Comparison of ENCODE assay signal across 23 cellular contexts in the genomic region with DNA sequence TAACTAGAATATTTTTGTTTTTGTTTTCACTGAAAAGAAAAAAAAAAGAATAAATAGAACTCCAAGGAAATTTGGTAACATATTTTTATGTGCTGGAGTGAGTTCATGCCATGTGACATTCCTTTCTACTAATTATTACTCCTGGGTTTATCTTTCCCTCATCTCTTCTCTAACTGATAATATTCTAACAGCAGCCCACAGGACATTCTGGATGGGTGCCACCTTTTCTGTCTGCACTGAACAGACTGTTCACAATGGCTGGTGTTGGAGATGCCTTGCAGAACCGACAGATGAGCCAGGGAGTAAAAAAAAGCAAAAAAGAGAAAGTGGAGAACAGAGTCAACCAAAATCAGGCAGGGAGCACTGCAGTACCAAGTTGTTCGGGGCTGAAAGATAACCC.
DNase-seq lines count a peak whose midpoint lies in the region; ATAC-seq lines count a peak whose summit lies in the region.
"Had no signal": no experiment of that assay in that cellular context is flagged by ENCODE, and none has a peak within 500 bp of the region (broad histone marks: within the 10 kb centered on the region; RNA-seq: fewer than 3 reads in every experiment).

No MANE protein-coding gene starts in this region.

- no peaks in the 10 kb centered on the region for H3K9me3 ChIP-seq in CD4-positive, CD25-positive, alpha-beta regulatory T cell (ENCODE audit: control insufficient read depth in 2 of 2, low read length in 2 of 2)
- H3K9me3 ChIP-seq in trophoblast cell (ENCODE audit: insufficient read depth, low read depth, low read length) = peaks cover 35% of the 10 kb centered on the region

- H2AK5ac ChIP-seq in trophoblast cell (ENCODE audit: low read length) = no peak overlapping the region

- no peaks in the 10 kb centered on the region for H3K79me2 ChIP-seq in trophoblast cell (ENCODE audit: control insufficient read depth, insufficient read depth, low read length, poor library complexity)

- H3K4me1 ChIP-seq in CD4-positive, CD25-positive, alpha-beta regulatory T cell (ENCODE audit: control insufficient read depth, insufficient read depth, low read length, poor library complexity, severe bottlenecking) = no peaks in the 10 kb centered on the region
- H3K4me1 ChIP-seq in trophoblast cell (ENCODE audit: control insufficient read depth in 1 of 2, insufficient read depth in 2 of 2, low read length in 2 of 2) = no peaks in the 10 kb centered on the region

- peak overlapping the region in 2 of 3 donors; percentile 47 to 63 for H3K27ac Mint-ChIP-seq in CD4-positive, CD25-positive, alpha-beta regulatory T cell

- no peak overlapping the region for H4K12ac ChIP-seq in trophoblast cell (ENCODE audit: low read depth, low read length)

- no peak for ATAC-seq in CD4-positive, CD25-positive, alpha-beta regulatory T cell (ENCODE audit: low read depth in 2 of 2)

- no peak overlapping the region for H2BK120ac ChIP-seq in trophoblast cell (ENCODE audit: insufficient read depth, low read length, poor library complexity)

- no peaks in the 10 kb centered on the region for H3K27me3 ChIP-seq in CD4-positive, CD25-positive, alpha-beta regulatory T cell (ENCODE audit: control insufficient read depth, insufficient read depth, low read length)
- H3K27me3 ChIP-seq in trophoblast cell (ENCODE audit: insufficient read depth, low read length) = no peaks in the 10 kb centered on the region

- no peak overlapping the region for H3K4me3 Mint-ChIP-seq in CD4-positive, CD25-positive, alpha-beta regulatory T cell

- peaks cover 0 to 3% (median 0%) of the 10 kb centered on the region in 7 donors for H3K9me3 Mint-ChIP-seq in CD4-positive, CD25-positive, alpha-beta regulatory T cell

- no peaks in the 10 kb centered on the region for H3K36me3 ChIP-seq in CD4-positive, CD25-positive, alpha-beta regulatory T cell (ENCODE audit: control insufficient read depth, insufficient read depth, low read length)
- H3K36me3 ChIP-seq in trophoblast cell (ENCODE audit: control insufficient read depth in 1 of 2, insufficient read depth in 2 of 2, low read length in 2 of 2) = no peaks in the 10 kb centered on the region

- no peak overlapping the region for H3K23ac ChIP-seq in trophoblast cell (ENCODE audit: low read length)

- DNase-seq in activated effector memory CD4-positive, alpha-beta T cell treated with anti-CD3 and anti-CD28 coated beads, Interleukin-2, amount 50 U/mL, for 16 hours = peak; percentile 39
- DNase-seq in activated effector memory CD4-positive, alpha-beta T cell treated with Interleukin-2 at 50 U/mL for 16 hours = no peak
- DNase-seq in CD4-positive, CD25-positive, alpha-beta regulatory T cell = no peak
- peak; percentile 34 for DNase-seq in cerebellum (ENCODE audit: low spot score)
- DNase-seq in medulla oblongata (ENCODE audit: extremely low spot score) = peak; percentile 16
- no peak for DNase-seq in NCI-H2196 treated with DMSO at 0.1 percent for 48 hours (lab: John Stamatoyannopoulos, UW; ENCODE audit: unreplicated experiment)
- no peak for DNase-seq in trophoblast cell
- no peak for DNase-seq in NCI-H2029 (lab: John Stamatoyannopoulos, UW)
- DNase-seq: 8988T, ACHN, DMS153, DND-41, H7, Karpas-422, NCI-H1092 treated with DMSO at 0.1 percent for 48 hours, NCI-H1436 treated with DMSO at 0.1 percent for 48 hours, NCI-H1930, NCI-H2227 treated with DMSO at 0.1 percent for 48 hours, NCI-H510A, NCI-H69, SIG-M5 had no signal

- no peak overlapping the region for H2AFZ ChIP-seq in trophoblast cell (ENCODE audit: insufficient read depth, low read length, poor library complexity)

- no peak overlapping the region for H2BK5ac ChIP-seq in trophoblast cell (ENCODE audit: low read depth, low read length, poor library complexity)

- H3K27ac ChIP-seq in CD4-positive, CD25-positive, alpha-beta regulatory T cell (ENCODE audit: insufficient read depth, low read length, poor library complexity, severe bottlenecking) = no peak overlapping the region
- H3K27ac ChIP-seq in trophoblast cell (ENCODE audit: low read depth, low read length) = no peak overlapping the region
- H3K27ac ChIP-seq: RWPE1, SK-N-MC had no signal

- H3K4me3 ChIP-seq in CD4-positive, CD25-positive, alpha-beta regulatory T cell (ENCODE audit: low read depth, low read length) = no peak overlapping the region
- no peak overlapping the region for H3K4me3 ChIP-seq in trophoblast cell (ENCODE audit: low read depth, low read length)
- H3K4me3 ChIP-seq: SK-N-MC had no signal

- H3K4me1 Mint-ChIP-seq in CD4-positive, CD25-positive, alpha-beta regulatory T cell = peaks cover 3 to 10% (median 4%) of the 10 kb centered on the region in 4 donors

- H3K27me3 Mint-ChIP-seq in CD4-positive, CD25-positive, alpha-beta regulatory T cell = peaks cover 4% of the 10 kb centered on the region

- no peak overlapping the region for H4K8ac ChIP-seq in trophoblast cell (ENCODE audit: low read depth, low read length)

- WGBS in trophoblast cell (ENCODE audit: extremely low coverage, insufficient coverage, insufficient read length) = no CpG with 5 or more reads among the region's 2 CpGs

- H3K36me3 Mint-ChIP-seq in CD4-positive, CD25-positive, alpha-beta regulatory T cell = peaks cover 5% of the 10 kb centered on the region

- H3K79me1 ChIP-seq in trophoblast cell (ENCODE audit: low read length) = no peaks in the 10 kb centered on the region

- H4K91ac ChIP-seq in trophoblast cell (ENCODE audit: low read depth, low read length) = no peak overlapping the region

- H3K4ac ChIP-seq in trophoblast cell (ENCODE audit: low read depth, low read length) = no peak overlapping the region

- H3K9ac ChIP-seq in trophoblast cell (ENCODE audit: low read length) = no peak overlapping the region

- no peak overlapping the region for H3K14ac ChIP-seq in trophoblast cell (ENCODE audit: low read length)

- no peak overlapping the region for H3K4me2 ChIP-seq in trophoblast cell (ENCODE audit: low read length)

- H2BK12ac ChIP-seq in trophoblast cell (ENCODE audit: low read length) = no peak overlapping the region

- no peak overlapping the region for H3K18ac ChIP-seq in trophoblast cell (ENCODE audit: low read length)

Comparison
In these comparisons a context has a peak if more than half of its experiments do, and no peak if none do; other contexts are left out.
1. DNase-seq: peak in activated effector memory CD4-positive, alpha-beta T cell treated with anti-CD3 and anti-CD28 coated beads, Interleukin-2, amount 50 U/mL, for 16 hours (single experiment), cerebellum (single experiment) and medulla oblongata (single experiment); none in activated effector memory CD4-positive, alpha-beta T cell treated with Interleukin-2 at 50 U/mL for 16 hours (single experiment), CD4-positive, CD25-positive, alpha-beta regulatory T cell (0 of 3), NCI-H2196 treated with DMSO at 0.1 percent for 48 hours (single experiment), trophoblast cell (0 of 2) and NCI-H2029 (single experiment).